17 cellular contexts compared by ENCODE assay signal in genomic region chr9:108543251-108543768, GRCh38.
A peak's percentile ranks its signal among the peaks of the same experiment; 100 is the strongest.
DNase-seq lines count a peak whose midpoint lies in the region; ATAC-seq and TF ChIP-seq lines count a peak whose summit lies in the region.
"Had no signal": no experiment of that assay in that cellular context is flagged by ENCODE, and none has a peak within 500 bp of the region (broad histone marks: within the 10 kb centered on the region; RNA-seq: fewer than 3 reads in every experiment).

No MANE protein-coding gene starts in this region.

- DNase-seq in NCI-H1417 (lab: John Stamatoyannopoulos, UW) (peak in 2 of 3 experiments; percentile 29 to 40), NCI-H1417 treated with DMSO at 0.1 percent for 48 hours (lab: John Stamatoyannopoulos, UW) (no peak), NCI-H226 (peak; percentile 59), endodermal cell (peak; percentile 84), smooth muscle cell (lab: John Stamatoyannopoulos, UW; ENCODE audit: unreplicated experiment) (no peak)
- DNase-seq in stimulated activated CD4-positive, alpha-beta T cell treated with anti-CD3 and anti-CD28 coated beads, Interleukin-4, amount 100 ng/mL, for 4 hours = no peak
- DNase-seq in CD4-positive, alpha-beta memory T cell = no peak
- DNase-seq: activated CD4-positive, CD25-positive, alpha-beta regulatory T cell; activated effector memory CD4-positive, alpha-beta T cell treated with anti-CD3 and anti-CD28 coated beads, Interleukin-2, amount 50 U/mL, for 16 hours; head of caudate nucleus; NCI-H1105 treated with DMSO at 0.1 percent for 48 hours; retina; RPMI8226; upper lobe of left lung had no signal

- POLR2A ChIA-PET in CD4-positive, alpha-beta memory T cell (lab: Charles Lee; ENCODE audit: partially characterized antibody) = no interaction called here

- H3K36me3 ChIP-seq in endodermal cell (ENCODE audit: control insufficient read depth, insufficient read depth, low read length) (no peaks in the 10 kb centered on the region), smooth muscle cell (ENCODE audit: low read depth) (no peaks in the 10 kb centered on the region)
- no peaks in the 10 kb centered on the region for H3K36me3 ChIP-seq in CD4-positive, alpha-beta memory T cell (ENCODE audit: insufficient read depth, low read length)
- H3K36me3 ChIP-seq: upper lobe of left lung had no signal

- CTCF ChIA-PET in CD4-positive, alpha-beta memory T cell (lab: Charles Lee; ENCODE audit: partially characterized antibody) = no interaction called here

- no peaks in the 10 kb centered on the region for H3K9me3 Mint-ChIP-seq in endodermal cell
- H3K9me3 Mint-ChIP-seq in CD4-positive, alpha-beta memory T cell = peaks cover 0 to 6% (median 2%) of the 10 kb centered on the region in 8 donors

- H3K79me2 ChIP-seq in smooth muscle cell (ENCODE audit: low read depth) = no peaks in the 10 kb centered on the region

- 49% methylated on average over 5 of the region's 5 CpGs; no CpG with 5 or more reads in 1 of the 2 experiments for WGBS in endodermal cell (ENCODE audit: insufficient coverage in 1 of 2, insufficient read length in 1 of 2), 2 experiments
- WGBS in smooth muscle cell (ENCODE audit: low lambda C conversion rate) = 57% methylated on average over 5 of the region's 5 CpGs

- no peak for TF ChIP-seq CTCF in endodermal cell (conservative IDR thresholded peaks at IDR 0.05)
- no peak for TF ChIP-seq CTCF in smooth muscle cell (IDR thresholded peaks at IDR 0.05; ENCODE audit: borderline replicate concordance, insufficient read depth, poor library complexity, severe bottlenecking)

- H3K4me3 Mint-ChIP-seq in endodermal cell = no peak overlapping the region
- no peak overlapping the region for H3K4me3 Mint-ChIP-seq in CD4-positive, alpha-beta memory T cell
- H3K4me3 Mint-ChIP-seq: mesothelial cell of epicardium had no signal

- H3K4me3 ChIP-seq in endodermal cell (ENCODE audit: low read length) (no peak overlapping the region), smooth muscle cell (no peak overlapping the region)
- H3K4me3 ChIP-seq in CD4-positive, alpha-beta memory T cell (ENCODE audit: low read length in 2 of 2) = no peak overlapping the region
- H3K4me3 ChIP-seq: upper lobe of left lung had no signal

- H3K9me3 ChIP-seq in endodermal cell (ENCODE audit: control insufficient read depth, low read length) = no peaks in the 10 kb centered on the region
- H3K9me3 ChIP-seq in smooth muscle cell (replicated peaks; ENCODE audit: low read depth) = no peaks in the 10 kb centered on the region
- no peaks in the 10 kb centered on the region for H3K9me3 ChIP-seq in CD4-positive, alpha-beta memory T cell (ENCODE audit: control insufficient read depth in 1 of 2, low read length in 2 of 2)
- H3K9me3 ChIP-seq: upper lobe of left lung had no signal

- H3K27ac Mint-ChIP-seq in endodermal cell = peak overlapping the region; percentile 17
- no peak overlapping the region for H3K27ac Mint-ChIP-seq in CD4-positive, alpha-beta memory T cell
- H3K27ac Mint-ChIP-seq: mesothelial cell of epicardium had no signal

- H3K4me1 Mint-ChIP-seq in endodermal cell = peaks cover 17% of the 10 kb centered on the region
- H3K4me1 Mint-ChIP-seq in CD4-positive, alpha-beta memory T cell = no peaks in the 10 kb centered on the region
- H3K4me1 Mint-ChIP-seq: mesothelial cell of epicardium had no signal

- peaks cover 5% of the 10 kb centered on the region for H3K27me3 ChIP-seq in endodermal cell (ENCODE audit: control insufficient read depth, insufficient read depth, low read length, poor library complexity, severe bottlenecking)
- H3K27me3 ChIP-seq in smooth muscle cell (ENCODE audit: low read depth) = no peaks in the 10 kb centered on the region
- no peaks in the 10 kb centered on the region for H3K27me3 ChIP-seq in CD4-positive, alpha-beta memory T cell (ENCODE audit: insufficient read depth, low read length)
- H3K27me3 ChIP-seq: upper lobe of left lung had no signal

- no peaks in the 10 kb centered on the region for H3K27me3 Mint-ChIP-seq in endodermal cell (ENCODE audit: insufficient read depth)
- H3K27me3 Mint-ChIP-seq in CD4-positive, alpha-beta memory T cell = no peaks in the 10 kb centered on the region

- H3K9ac ChIP-seq in endodermal cell (ENCODE audit: extremely low read depth, low read length, poor library complexity, severe bottlenecking) (no peak overlapping the region), smooth muscle cell (ENCODE audit: low read depth) (no peak overlapping the region)

- intact Hi-C loops in CD4-positive, alpha-beta memory T cell (cut with micrococcal nuclease) = no loop called here

- H3K4me2 ChIP-seq in smooth muscle cell = no peak overlapping the region

- no peaks in the 10 kb centered on the region for H3K36me3 Mint-ChIP-seq in endodermal cell (ENCODE audit: low read depth)
- H3K36me3 Mint-ChIP-seq in CD4-positive, alpha-beta memory T cell = no peaks in the 10 kb centered on the region
- H3K36me3 Mint-ChIP-seq: mesothelial cell of epicardium had no signal

- H2AFZ ChIP-seq in smooth muscle cell (ENCODE audit: low read depth) = no peak overlapping the region

- peaks cover 13% of the 10 kb centered on the region for H3K4me1 ChIP-seq in endodermal cell (ENCODE audit: control insufficient read depth, insufficient read depth, low read length)
- H3K4me1 ChIP-seq in smooth muscle cell (ENCODE audit: low read depth) = peaks cover 13% of the 10 kb centered on the region
- H3K4me1 ChIP-seq in CD4-positive, alpha-beta memory T cell (ENCODE audit: insufficient read depth, low read length) = no peaks in the 10 kb centered on the region
- H3K4me1 ChIP-seq: upper lobe of left lung had no signal

- no peak for ATAC-seq in HG03378 (IDR thresholded peaks at IDR 0.05; ENCODE audit: unreplicated experiment)

- H3K27ac ChIP-seq in endodermal cell (ENCODE audit: low read depth, low read length) (no peak overlapping the region), smooth muscle cell (ENCODE audit: low read depth) (peak overlapping the region; percentile 35)
- H3K27ac ChIP-seq in CD4-positive, alpha-beta memory T cell (ENCODE audit: low read depth, low read length) = no peak overlapping the region
- H3K27ac ChIP-seq: 22Rv1, upper lobe of left lung had no signal

- H3F3A ChIP-seq in smooth muscle cell (ENCODE audit: low read depth) = no peaks in the 10 kb centered on the region

- no peaks in the 10 kb centered on the region for H4K20me1 ChIP-seq in smooth muscle cell (ENCODE audit: low read depth)

Comparison
In these comparisons a context has a peak if more than half of its experiments do, and no peak if none do; other contexts are left out.
1. DNase-seq: peak in NCI-H1417 (2 of 3), NCI-H226 (single experiment) and endodermal cell (single experiment); none in NCI-H1417 treated with DMSO at 0.1 percent for 48 hours (single experiment), smooth muscle cell (single experiment), stimulated activated CD4-positive, alpha-beta T cell treated with anti-CD3 and anti-CD28 coated beads, Interleukin-4, amount 100 ng/mL, for 4 hours (0 of 2) and CD4-positive, alpha-beta memory T cell (0 of 5).